Comparison of ENCODE assay signal across 18 cellular contexts in the genomic region with DNA sequence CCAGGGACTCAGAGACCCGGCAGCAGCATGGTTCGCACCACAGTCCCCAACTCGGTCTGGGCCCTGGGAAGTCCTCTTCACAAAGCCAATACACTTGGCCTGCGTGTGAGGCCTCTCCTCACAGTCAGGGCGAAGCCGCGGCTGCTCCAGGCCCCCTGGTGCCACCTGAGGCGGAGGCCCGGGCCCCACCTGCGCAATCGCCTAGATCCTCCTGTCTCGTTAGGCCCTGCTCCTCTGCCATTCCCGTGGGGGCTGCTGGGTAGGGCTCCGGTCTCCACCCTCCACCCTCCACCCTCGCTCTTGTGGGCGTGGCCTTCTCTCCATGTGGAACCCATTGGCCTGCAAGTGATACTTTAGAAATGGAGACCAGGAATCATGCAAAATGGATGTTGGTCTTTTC.
DNase-seq lines count a peak whose midpoint lies in the region; ATAC-seq, FAIRE-seq and TF ChIP-seq lines count a peak whose summit lies in the region.
"Had no signal": no experiment of that assay in that cellular context is flagged by ENCODE, and none has a peak within 500 bp of the region (broad histone marks: within the 10 kb centered on the region; RNA-seq: fewer than 3 reads in every experiment).

No MANE protein-coding gene starts in this region.

- ATAC-seq in T-helper 17 cell = no peak
- ATAC-seq: GM12878 had no signal

- H3K4me3 Mint-ChIP-seq in Calu3 (ENCODE audit: low read depth, unreplicated experiment) (no peak overlapping the region), T-helper 17 cell (no peak overlapping the region)
- H3K4me3 Mint-ChIP-seq: CD14-positive monocyte had no signal

- peaks cover 42% of the 10 kb centered on the region for H3K4me1 Mint-ChIP-seq in Calu3 (ENCODE audit: low read depth, unreplicated experiment)
- no peaks in the 10 kb centered on the region for H3K4me1 Mint-ChIP-seq in T-helper 17 cell
- H3K4me1 Mint-ChIP-seq: CD14-positive monocyte had no signal

- no peaks in the 10 kb centered on the region for H3K27me3 Mint-ChIP-seq in Calu3 (ENCODE audit: unreplicated experiment)
- H3K27me3 Mint-ChIP-seq in T-helper 17 cell = no peaks in the 10 kb centered on the region

- H3K4me3 ChIP-seq in bronchial epithelial cell (ENCODE audit: low read depth, low read length) = no peak overlapping the region
- H3K4me3 ChIP-seq in skeletal muscle satellite cell (ENCODE audit: low read length) = no peak overlapping the region
- H3K4me3 ChIP-seq: GM12878, Peyer's patch, SJCRH30 had no signal

- H3K4me2 ChIP-seq in skeletal muscle satellite cell (ENCODE audit: low read length) = no peak overlapping the region

- H3K27ac Mint-ChIP-seq in Calu3 (ENCODE audit: unreplicated experiment) (peak overlapping the region; percentile 71), T-helper 17 cell (no peak overlapping the region)
- H3K27ac Mint-ChIP-seq: CD14-positive monocyte had no signal

- FAIRE-seq in bronchial epithelial cell (lab: Jason Lieb, UNC) (peak; percentile 50), urothelium cell line (lab: Jason Lieb, UNC) (no peak)
- FAIRE-seq: GM12878, GM18507 had no signal

- H3K36me3 Mint-ChIP-seq in Calu3 (ENCODE audit: insufficient read depth, unreplicated experiment) (peaks cover 6% of the 10 kb centered on the region), T-helper 17 cell (ENCODE audit: low read depth) (no peaks in the 10 kb centered on the region)
- H3K36me3 Mint-ChIP-seq: CD14-positive monocyte had no signal

- H3K9me3 Mint-ChIP-seq in Calu3 (ENCODE audit: low read depth, unreplicated experiment) = peaks cover 4% of the 10 kb centered on the region

- H3K4me1 ChIP-seq in skeletal muscle satellite cell (ENCODE audit: control insufficient read depth, insufficient read depth, low read length) = peaks cover 21% of the 10 kb centered on the region
- H3K4me1 ChIP-seq: Caco-2, Peyer's patch, SJCRH30 had no signal

- H3K9me3 ChIP-seq in skeletal muscle satellite cell (replicated peaks; ENCODE audit: low read length) = no peaks in the 10 kb centered on the region
- H3K9me3 ChIP-seq in T-helper 17 cell (ENCODE audit: control insufficient read depth, low read length, poor library complexity, severe bottlenecking) = peaks cover 3% of the 10 kb centered on the region
- H3K9me3 ChIP-seq: Caco-2, Peyer's patch, SJCRH30 had no signal

- peak overlapping the region; percentile 79 for H3K27ac ChIP-seq in RWPE1
- H3K27ac ChIP-seq: Peyer's patch, SJCRH30 had no signal

- TF ChIP-seq CTCF in Calu3 (IDR thresholded peaks at IDR 0.05; ENCODE audit: unreplicated experiment) (no peak), RWPE1 (conservative IDR thresholded peaks at IDR 0.05; ENCODE audit: low read depth) (no peak), bronchial epithelial cell (IDR thresholded peaks at IDR 0.05; ENCODE audit: insufficient read depth, low read length, severe bottlenecking) (no peak)

- H3K36me3 ChIP-seq in bronchial epithelial cell (ENCODE audit: control insufficient read depth, insufficient read depth, low read length) (no peaks in the 10 kb centered on the region), skeletal muscle satellite cell (ENCODE audit: insufficient read depth, low read length) (no peaks in the 10 kb centered on the region)
- H3K36me3 ChIP-seq: Peyer's patch, SJCRH30 had no signal

- no TSS peak for BruUV-seq in Calu3 (replicated peaks; lab: Mats Ljungman, UMichigan)

- intact Hi-C loops in Calu3 (cut with micrococcal nuclease; ENCODE audit: unreplicated experiment) = loop anchor here (2.0 kb wide), 1 partner anchor 39 kb away; no protein-coding TSS in a partner anchor

- CTCF ChIA-PET in Calu3 (lab: Charles Lee) (no interaction called here), RWPE1 (lab: Yijun Ruan, JAX) (interaction anchor here (0.6 kb wide), 1 partner anchor 9 kb away, joined by 6 read pairs; no protein-coding TSS in a partner anchor)

- DNase-seq in Calu3 (no peak), RWPE1 (ENCODE audit: low spot score) (no peak), bronchial epithelial cell (ENCODE audit: low read depth) (no peak), T-helper 17 cell (no peak), urothelium cell line (ENCODE audit: low spot score) (no peak), NCI-H1092 (lab: John Stamatoyannopoulos, UW) (no peak)
- DNase-seq: Caco-2, HCEC 1CT, NCI-H1048, NCI-H2107, NCI-H446 treated with DMSO at 0.1 percent for 48 hours, NCI-H748 treated with DMSO at 0.1 percent for 48 hours, Peyer's patch, SJCRH30 had no signal

- peak overlapping the region; percentile 63 for H3K9ac ChIP-seq in skeletal muscle satellite cell (ENCODE audit: low read depth, low read length)

- POLR2A ChIA-PET in RWPE1 (lab: Yijun Ruan, JAX; ENCODE audit: low non-redundant PET) = no interaction called here

- no peaks in the 10 kb centered on the region for H3K27me3 ChIP-seq in bronchial epithelial cell (ENCODE audit: control insufficient read depth, insufficient read depth, low read length)
- no peaks in the 10 kb centered on the region for H3K27me3 ChIP-seq in skeletal muscle satellite cell (ENCODE audit: control insufficient read depth, insufficient read depth, low read length)
- H3K27me3 ChIP-seq: Peyer's patch, SJCRH30 had no signal
